20 cellular contexts compared by ENCODE assay signal in genomic region chr6:136166815-136167214, GRCh38.
DNase-seq lines count a peak whose midpoint lies in the region; TF ChIP-seq lines count a peak whose summit lies in the region.
"Had no signal": no experiment of that assay in that cellular context is flagged by ENCODE, and none has a peak within 500 bp of the region (broad histone marks: within the 10 kb centered on the region; RNA-seq: fewer than 3 reads in every experiment).

No MANE protein-coding gene starts in this region.

- H3K9me3 ChIP-seq in left ventricle myocardium inferior (replicated peaks), result no peaks in the 10 kb centered on the region
- H3K9me3 ChIP-seq in SJCRH30 (replicated peaks), result no peaks in the 10 kb centered on the region

- peaks cover 91% of the 10 kb centered on the region for H3K36me3 ChIP-seq in left ventricle myocardium inferior
- H3K36me3 ChIP-seq in SJCRH30, result no peaks in the 10 kb centered on the region
- H3K36me3 ChIP-seq: BLaER1 had no signal

- H3K4me1 ChIP-seq in left ventricle myocardium inferior (peaks cover 16% of the 10 kb centered on the region), SJCRH30 (no peaks in the 10 kb centered on the region)
- H3K4me1 ChIP-seq: BLaER1 had no signal

- peak overlapping the region; percentile 32 for H3K27ac ChIP-seq in left ventricle myocardium inferior (replicated peaks)
- H3K27ac ChIP-seq in SJCRH30, result no peak overlapping the region
- H3K27ac ChIP-seq: BLaER1, C4-2B, GM23248 had no signal

- H3K4me3 ChIP-seq in left ventricle myocardium inferior, result no peak overlapping the region
- no peak overlapping the region for H3K4me3 ChIP-seq in NB4 (ENCODE audit: low read depth, low read length)
- no peak overlapping the region for H3K4me3 ChIP-seq in SJCRH30
- H3K4me3 ChIP-seq: BLaER1, GM12878, GM23248 had no signal

- DNase-seq in left ventricle myocardium inferior (no peak), cardiac septum (ENCODE audit: low spot score) (no peak), NB4 (ENCODE audit: low read depth) (peak; percentile 3), SJCRH30 (peak; percentile 15 to 34), myocyte (ENCODE audit: low read depth) (peak; percentile 7), hypothalamus (lab: John Stamatoyannopoulos, UW) (no peak), medulla oblongata (ENCODE audit: extremely low spot score) (no peak), SIG-M5 treated with dmso at 0.1 percent for 504 hours (lab: John Stamatoyannopoulos, UW; ENCODE audit: unreplicated experiment) (no peak)
- DNase-seq: CD4-positive, CD25-positive, alpha-beta regulatory T cell; CD8-positive, alpha-beta T cell; DMS 273 treated with DMSO at 0.1 percent for 48 hours; DMS79; EL; GDM1; GM23248; H7; HCEC 1CT had no signal

- intact Hi-C loops in left ventricle myocardium inferior (cut with micrococcal nuclease), result no loop called here
- intact Hi-C loops in cardiac septum (cut with DNase I), result no loop called here

- TF ChIP-seq POLR2A in NB4 (IDR thresholded peaks at IDR 0.05; ENCODE audit: extremely low read depth, insufficient read length), result no peak

- H3K27me3 ChIP-seq in left ventricle myocardium inferior (ENCODE audit: low read depth) (no peaks in the 10 kb centered on the region), SJCRH30 (no peaks in the 10 kb centered on the region)
- H3K27me3 ChIP-seq: BLaER1 had no signal

- no peak for TF ChIP-seq CTCF in left ventricle myocardium inferior (IDR thresholded peaks at IDR 0.05; ENCODE audit: borderline replicate concordance)
- no peak for TF ChIP-seq CTCF in NB4 (IDR thresholded peaks at IDR 0.05; ENCODE audit: low read depth, low read length)

Comparison
In these comparisons a context has a peak if more than half of its experiments do, and no peak if none do; other contexts are left out.
1. DNase-seq: peak in NB4 (single experiment), SJCRH30 (2 of 2) and myocyte (single experiment); none in left ventricle myocardium inferior (single experiment), cardiac septum (single experiment), hypothalamus (0 of 51), medulla oblongata (single experiment) and SIG-M5 treated with dmso at 0.1 percent for 504 hours (single experiment).